Comparison of ENCODE assay signal across 8 cellular contexts in the genomic region with DNA sequence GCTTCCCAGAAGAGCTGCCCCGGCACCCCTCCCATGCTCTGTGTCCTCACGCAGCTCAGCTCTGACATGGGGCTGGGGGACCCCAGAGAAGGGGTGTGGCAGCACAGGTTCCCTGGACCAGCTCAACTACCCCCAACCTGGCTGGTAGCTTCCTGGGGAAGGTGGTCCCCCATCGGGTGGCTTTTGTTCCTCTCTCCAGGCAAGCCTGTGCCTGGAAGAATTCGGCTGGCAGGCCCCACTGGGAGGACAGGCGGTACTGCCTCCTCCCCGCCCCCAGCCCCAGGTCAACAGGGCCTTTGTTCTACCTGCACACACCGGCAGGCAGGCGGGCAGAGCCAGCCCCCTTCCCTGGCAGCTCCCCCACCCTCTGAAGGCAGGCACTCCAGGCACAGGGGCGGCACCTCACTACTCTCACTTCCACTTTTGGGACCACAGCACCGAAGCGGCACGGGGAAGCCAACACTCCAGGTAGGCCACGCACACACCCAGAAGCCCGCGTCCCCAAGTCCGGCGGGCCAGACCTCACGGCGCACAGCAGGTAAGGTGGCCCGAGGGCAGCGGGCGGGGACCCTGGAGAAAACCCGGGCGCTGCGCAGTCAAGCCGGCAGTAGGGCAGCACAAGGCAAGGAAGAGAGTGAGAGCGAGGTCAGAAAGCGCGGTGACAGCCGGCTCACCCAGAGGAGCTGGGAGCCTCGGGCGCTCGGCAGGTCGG. TPM values are rescaled to one million over a fixed set of nuclear protein-coding genes. Genes with fewer than 3 reads are reported as not detected.
DNase-seq lines count a peak whose midpoint lies in the region; ATAC-seq and TF ChIP-seq lines count a peak whose summit lies in the region.

No MANE protein-coding gene starts in this region.

- no peaks in the 10 kb centered on the region for H3K9me3 Mint-ChIP-seq in immature natural killer cell

- H3K27ac Mint-ChIP-seq in immature natural killer cell, result peak overlapping the region in 1 of 6 donors; percentile 74

- intact Hi-C loops in ascending aorta (cut with DNase I), result loop anchor here (5.0 kb wide), 2 partner anchors 290 to 1560 kb away; a partner anchor contains a TSS

- H3K4me3 ChIP-seq in ascending aorta, result peak overlapping the region; percentile 66 to 67

- DNase-seq in activated T-cell treated with anti-CD3 and anti-CD28 coated beads, Interleukin-2, amount 50 U/mL, for 1 hour, result peak; percentile 35
- DNase-seq in activated T-cell treated with anti-CD3 and anti-CD28 coated beads for 4 hours (no peak), NCI-H345 (lab: John Stamatoyannopoulos, UW) (peak; percentile 44), ascending aorta (ENCODE audit: low spot score in 2 of 2) (peak; percentile 9 to 62), immature natural killer cell (peak in 1 of 3 donors; percentile 27), occipital lobe (lab: John Stamatoyannopoulos, UW) (no peak)
- DNase-seq in stimulated activated CD4-positive, alpha-beta T cell treated with anti-CD3 and anti-CD28 coated beads, Interleukin-4, amount 100 ng/mL, for 1 hour, result peak; percentile 52

- H3K9me3 ChIP-seq in ascending aorta, result no peaks in the 10 kb centered on the region

- H3K4me3 Mint-ChIP-seq in immature natural killer cell, result peak overlapping the region; percentile 81 to 90 (median 89)

- no peak overlapping the region for H3K27ac ChIP-seq in ascending aorta

- peaks cover 18 to 27% of the 10 kb centered on the region in 2 donors for H3K4me1 ChIP-seq in ascending aorta

- H3K27me3 ChIP-seq in ascending aorta, result no peaks in the 10 kb centered on the region

- H3K36me3 ChIP-seq in ascending aorta, result no peaks in the 10 kb centered on the region

- ATAC-seq in HG02763 (IDR thresholded peaks at IDR 0.05; ENCODE audit: unreplicated experiment), result peak; percentile 45

- H3K36me3 Mint-ChIP-seq in immature natural killer cell, result no peaks in the 10 kb centered on the region

- no peak for TF ChIP-seq CTCF in ascending aorta (IDR thresholded peaks at IDR 0.05)

- peaks cover 6 to 9% (median 7%) of the 10 kb centered on the region in 3 donors for H3K27me3 Mint-ChIP-seq in immature natural killer cell (ENCODE audit: low read depth in 3 of 3)

- peaks cover 50 to 56% of the 10 kb centered on the region in 2 donors for H3K4me1 Mint-ChIP-seq in immature natural killer cell

RNA-seq across cellular contexts. Expression of a gene that starts 1.3 kb away (rescaled TPM):
- total RNA-seq in ascending aorta (42.7 TPM), occipital lobe (85.5 TPM)
- polyA plus RNA-seq in immature natural killer cell, result 1 to 10 TPM; 5.1 to 6.6 (median 6.0) TPM

Comparison
In these comparisons a context has a peak if more than half of its experiments do, and no peak if none do; other contexts are left out.
1. DNase-seq: peak in activated T-cell treated with anti-CD3 and anti-CD28 coated beads, Interleukin-2, amount 50 U/mL, for 1 hour (single experiment), NCI-H345 (single experiment), ascending aorta (2 of 2) and stimulated activated CD4-positive, alpha-beta T cell treated with anti-CD3 and anti-CD28 coated beads, Interleukin-4, amount 100 ng/mL, for 1 hour (single experiment); none in activated T-cell treated with anti-CD3 and anti-CD28 coated beads for 4 hours (single experiment) and occipital lobe (single experiment).